In the genomic region with DNA sequence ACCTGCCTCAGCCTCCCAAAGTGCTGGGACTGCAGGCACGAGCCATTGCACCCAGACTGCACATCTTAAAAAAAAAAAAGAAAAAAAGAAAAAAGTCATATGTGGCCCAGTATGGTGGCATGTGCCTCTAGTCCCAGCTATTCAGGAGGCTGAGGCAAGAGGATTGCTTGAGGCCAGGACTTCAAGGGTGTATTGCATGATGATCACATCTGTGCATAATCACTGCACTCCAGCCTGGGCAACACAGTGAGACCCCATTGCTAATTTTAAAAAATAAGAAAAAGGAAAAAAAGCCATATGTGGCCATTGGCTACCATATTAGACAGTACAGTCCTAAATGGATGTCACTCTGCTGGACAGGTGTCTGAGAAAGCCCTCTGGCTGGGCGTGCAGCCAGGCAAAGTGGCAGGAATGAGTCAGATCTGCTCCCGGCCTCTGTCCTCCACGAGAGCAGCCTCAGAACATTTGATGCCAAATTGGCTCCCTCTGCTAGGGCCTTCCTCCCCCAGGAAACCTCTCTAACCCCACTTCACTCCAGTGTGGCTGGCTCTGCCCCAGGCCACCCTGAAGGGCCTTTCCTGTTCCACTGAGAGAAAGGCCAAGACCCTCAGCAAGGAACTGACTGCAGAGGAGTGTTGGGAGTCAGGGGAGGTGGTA, we compare ENCODE assay signal across 10 cellular contexts. TPM values are rescaled to one million over a fixed set of nuclear protein-coding genes. Genes with fewer than 3 reads are reported as not detected.
DNase-seq lines count a peak whose midpoint lies in the region; ATAC-seq and TF ChIP-seq lines count a peak whose summit lies in the region.
"Had no signal": no experiment of that assay in that cellular context is flagged by ENCODE, and none has a peak within 500 bp of the region (broad histone marks: within the 10 kb centered on the region; RNA-seq: fewer than 3 reads in every experiment).

No MANE protein-coding gene starts in this region.

- H3K4me3 Mint-ChIP-seq in activated CD4-positive, alpha-beta memory T cell treated with anti-CD3 and anti-CD28 coated beads for 36 hours: no peak overlapping the region
- H3K4me3 Mint-ChIP-seq: naive thymus-derived CD8-positive, alpha-beta T cell had no signal

- no TSS peak for BruUV-seq in PC-3 (replicated peaks; lab: Mats Ljungman, UMichigan)

- WGBS in upper lobe of left lung, 2 donors: 40 to 47% methylated on average over 4 of the region's 4 CpGs

- H3F3A ChIP-seq in PC-3 (ENCODE audit: low read length, unreplicated experiment): no peaks in the 10 kb centered on the region

- H3K4me2 ChIP-seq in PC-3 (ENCODE audit: low read length): no peak overlapping the region

- intact Hi-C loops in PC-3 (cut with micrococcal nuclease): no loop called here
- intact Hi-C loops in activated CD4-positive, alpha-beta memory T cell treated with anti-CD3 and anti-CD28 coated beads for 36 hours (cut with micrococcal nuclease): no loop called here

- H3K9me3 ChIP-seq in PC-3 (ENCODE audit: low read length) (no peaks in the 10 kb centered on the region), upper lobe of left lung (no peaks in the 10 kb centered on the region)

- H3K4me1 ChIP-seq in PC-3 (ENCODE audit: insufficient read depth, low read length): peaks cover 6% of the 10 kb centered on the region; the same call in 1 of the 2 replicates
- H3K4me1 ChIP-seq in foreskin keratinocyte: no peaks in the 10 kb centered on the region
- H3K4me1 ChIP-seq in upper lobe of left lung: peaks cover 0 to 10% (median 0%) of the 10 kb centered on the region in 4 donors

- peak; percentile 78 for DNase-seq in PC-3
- DNase-seq in foreskin keratinocyte: no peak
- DNase-seq in upper lobe of left lung: peak in 1 of 2 donors; percentile 85
- DNase-seq in activated CD4-positive, alpha-beta memory T cell treated with anti-CD3 and anti-CD28 coated beads for 36 hours: no peak
- no peak for DNase-seq in NCI-H2227 (lab: John Stamatoyannopoulos, UW; ENCODE audit: unreplicated experiment)
- DNase-seq: SIG-M5 had no signal

- no peaks in the 10 kb centered on the region for H4K20me1 ChIP-seq in PC-3 (ENCODE audit: low read length)

- TF ChIP-seq EP300 in upper lobe of left lung (IDR thresholded peaks at IDR 0.05): no peak

- H3K4me3 ChIP-seq in PC-3 (ENCODE audit: low read length) (no peak overlapping the region), upper lobe of left lung (no peak overlapping the region)

- H3K9ac ChIP-seq in PC-3 (ENCODE audit: low read length): no peak overlapping the region

- peak; percentile 52 for ATAC-seq in GM21717 (IDR thresholded peaks at IDR 0.05; ENCODE audit: unreplicated experiment)
- ATAC-seq in PC-3: peak; percentile 90
- ATAC-seq in foreskin keratinocyte: peak; percentile 59
- ATAC-seq in upper lobe of left lung (ENCODE audit: low FRiP score in 2 of 2): peak; percentile 18 to 42
- ATAC-seq in HG03469 (IDR thresholded peaks at IDR 0.05; ENCODE audit: unreplicated experiment): no peak
- ATAC-seq: naive thymus-derived CD8-positive, alpha-beta T cell had no signal

- no peak overlapping the region for H3K27ac Mint-ChIP-seq in activated CD4-positive, alpha-beta memory T cell treated with anti-CD3 and anti-CD28 coated beads for 36 hours

- H3K4me1 Mint-ChIP-seq in activated CD4-positive, alpha-beta memory T cell treated with anti-CD3 and anti-CD28 coated beads for 36 hours (ENCODE audit: low read depth): no peaks in the 10 kb centered on the region
- H3K4me1 Mint-ChIP-seq: naive thymus-derived CD8-positive, alpha-beta T cell had no signal

- H3K9me2 ChIP-seq in PC-3 (replicated peaks; ENCODE audit: low read length): no peaks in the 10 kb centered on the region

- H3K27me3 Mint-ChIP-seq in activated CD4-positive, alpha-beta memory T cell treated with anti-CD3 and anti-CD28 coated beads for 36 hours: no peaks in the 10 kb centered on the region

- H3K79me2 ChIP-seq in PC-3 (ENCODE audit: low read length): no peaks in the 10 kb centered on the region

- TF ChIP-seq POLR2A in upper lobe of left lung (IDR thresholded peaks at IDR 0.05): no peak

- CTCF ChIA-PET in PC-3 (lab: Charles Lee): no interaction called here
- CTCF ChIA-PET in activated CD4-positive, alpha-beta memory T cell treated with anti-CD3 and anti-CD28 coated beads for 36 hours (lab: Charles Lee): interaction anchor here (0.6 to 5.0 kb wide), 5 partner anchors 8 to 28 kb away, joined by 3 to 24 read pairs (median 10); a partner anchor contains a TSS

- no peak overlapping the region for H3K27ac ChIP-seq in PC-3 (ENCODE audit: low read length)
- no peak overlapping the region for H3K27ac ChIP-seq in foreskin keratinocyte
- H3K27ac ChIP-seq in upper lobe of left lung: no peak overlapping the region

- H3K36me3 ChIP-seq in PC-3 (ENCODE audit: low read depth, low read length) (no peaks in the 10 kb centered on the region), upper lobe of left lung (no peaks in the 10 kb centered on the region)

- POLR2A ChIA-PET in PC-3 (lab: Charles Lee; ENCODE audit: unreplicated experiment): no interaction called here
- POLR2A ChIA-PET in activated CD4-positive, alpha-beta memory T cell treated with anti-CD3 and anti-CD28 coated beads for 36 hours (lab: Charles Lee): no interaction called here

- H3K36me3 Mint-ChIP-seq in activated CD4-positive, alpha-beta memory T cell treated with anti-CD3 and anti-CD28 coated beads for 36 hours: no peaks in the 10 kb centered on the region
- H3K36me3 Mint-ChIP-seq: naive thymus-derived CD8-positive, alpha-beta T cell had no signal

- H3K27me3 ChIP-seq in PC-3 (ENCODE audit: low read length): no peaks in the 10 kb centered on the region
- H3K27me3 ChIP-seq in foreskin keratinocyte: no peaks in the 10 kb centered on the region
- no peaks in the 10 kb centered on the region for H3K27me3 ChIP-seq in upper lobe of left lung

- H2AFZ ChIP-seq in PC-3 (ENCODE audit: low read length): no peak overlapping the region

- no peak for TF ChIP-seq CTCF in PC-3 (conservative IDR thresholded peaks at IDR 0.05; ENCODE audit: low read depth, low read length)
- no peak for TF ChIP-seq CTCF in foreskin keratinocyte (conservative IDR thresholded peaks at IDR 0.05)
- no peak for TF ChIP-seq CTCF in upper lobe of left lung (IDR thresholded peaks at IDR 0.05)

- no peaks in the 10 kb centered on the region for H3K9me3 Mint-ChIP-seq in activated CD4-positive, alpha-beta memory T cell treated with anti-CD3 and anti-CD28 coated beads for 36 hours
- H3K9me3 Mint-ChIP-seq: naive thymus-derived CD8-positive, alpha-beta T cell had no signal

RNA-seq across cellular contexts. Expression of a gene that starts 14.7 kb away (rescaled TPM):
- not detected in 2 replicates for total RNA-seq in PC-3 (2014; rRNA removed)
- total RNA-seq in foreskin keratinocyte: not detected in 2 replicates
- not detected in 2 replicates for polyA plus RNA-seq in foreskin keratinocyte
- not detected for total RNA-seq in upper lobe of left lung
- total RNA-seq in activated CD4-positive, alpha-beta memory T cell treated with anti-CD3 and anti-CD28 coated beads for 36 hours: under 1 TPM in 1 of 2 experiments, not detected in 1; 0.12 TPM
- total RNA-seq: naive thymus-derived CD8-positive, alpha-beta T cell had no signal
- polyA plus RNA-seq: naive thymus-derived CD8-positive, alpha-beta T cell had no signal

RNA-seq across cellular contexts. Expression of a gene that starts 21.4 kb away (rescaled TPM):
- total RNA-seq in PC-3 (2014; rRNA removed) (2.8 and 12.7 TPM in 2 replicates), foreskin keratinocyte (14.4 and 19.6 TPM in 2 replicates), upper lobe of left lung (10 to 100 TPM; 12.3 to 24.6 (median 17.4) TPM)
- 2.8 and 4.4 TPM in 2 replicates for polyA plus RNA-seq in foreskin keratinocyte
- total RNA-seq in activated CD4-positive, alpha-beta memory T cell treated with anti-CD3 and anti-CD28 coated beads for 36 hours: 10 to 100 TPM; 42.4 to 45.5 TPM

RNA-seq across cellular contexts. Expression of a gene that starts 28.1 kb away (rescaled TPM):
- total RNA-seq in PC-3 (2014; rRNA removed): 55.1 and 82.3 TPM in 2 replicates
- total RNA-seq in foreskin keratinocyte: 102 and 104 TPM in 2 replicates
- polyA plus RNA-seq in foreskin keratinocyte: 77.9 and 83.0 TPM in 2 replicates
- total RNA-seq in upper lobe of left lung: 10 to 100 TPM; 12.9 to 48.7 (median 34.0) TPM
- 100 to 1,000 TPM; 121 to 126 TPM for total RNA-seq in activated CD4-positive, alpha-beta memory T cell treated with anti-CD3 and anti-CD28 coated beads for 36 hours

RNA-seq across cellular contexts. Expression of a gene that starts 57.5 kb away (rescaled TPM):
- total RNA-seq in PC-3 (2014; rRNA removed) (0.23 TPM in 1 of 2 replicates, not detected in the other), foreskin keratinocyte (0.04 TPM in 1 of 2 replicates, not detected in the other), upper lobe of left lung (under 1 TPM in 2 of 6 donors, not detected in 4; 0.31 to 0.55 TPM)
- polyA plus RNA-seq in foreskin keratinocyte: not detected in 2 replicates
- total RNA-seq in activated CD4-positive, alpha-beta memory T cell treated with anti-CD3 and anti-CD28 coated beads for 36 hours: not detected
- polyA plus RNA-seq: esophagus; naive thymus-derived CD8-positive, alpha-beta T cell had no signal

RNA-seq across cellular contexts. Expression of a gene that starts 59.8 kb away (rescaled TPM):
- total RNA-seq in PC-3 (2014; rRNA removed) (not detected in 2 replicates), foreskin keratinocyte (0.07 TPM in 1 of 2 replicates, not detected in the other), upper lobe of left lung (1 to 10 TPM in 2 of 6 donors, under 1 TPM in 1, not detected in 3; 0.40 to 1.8 (median 1.7) TPM)
- polyA plus RNA-seq in foreskin keratinocyte: 0.02 TPM in 1 of 2 replicates, not detected in the other
- total RNA-seq in activated CD4-positive, alpha-beta memory T cell treated with anti-CD3 and anti-CD28 coated beads for 36 hours: not detected
- total RNA-seq: naive thymus-derived CD8-positive, alpha-beta T cell had no signal
- polyA plus RNA-seq: naive thymus-derived CD8-positive, alpha-beta T cell had no signal
